8 cellular contexts compared by ENCODE assay signal in the genomic region with DNA sequence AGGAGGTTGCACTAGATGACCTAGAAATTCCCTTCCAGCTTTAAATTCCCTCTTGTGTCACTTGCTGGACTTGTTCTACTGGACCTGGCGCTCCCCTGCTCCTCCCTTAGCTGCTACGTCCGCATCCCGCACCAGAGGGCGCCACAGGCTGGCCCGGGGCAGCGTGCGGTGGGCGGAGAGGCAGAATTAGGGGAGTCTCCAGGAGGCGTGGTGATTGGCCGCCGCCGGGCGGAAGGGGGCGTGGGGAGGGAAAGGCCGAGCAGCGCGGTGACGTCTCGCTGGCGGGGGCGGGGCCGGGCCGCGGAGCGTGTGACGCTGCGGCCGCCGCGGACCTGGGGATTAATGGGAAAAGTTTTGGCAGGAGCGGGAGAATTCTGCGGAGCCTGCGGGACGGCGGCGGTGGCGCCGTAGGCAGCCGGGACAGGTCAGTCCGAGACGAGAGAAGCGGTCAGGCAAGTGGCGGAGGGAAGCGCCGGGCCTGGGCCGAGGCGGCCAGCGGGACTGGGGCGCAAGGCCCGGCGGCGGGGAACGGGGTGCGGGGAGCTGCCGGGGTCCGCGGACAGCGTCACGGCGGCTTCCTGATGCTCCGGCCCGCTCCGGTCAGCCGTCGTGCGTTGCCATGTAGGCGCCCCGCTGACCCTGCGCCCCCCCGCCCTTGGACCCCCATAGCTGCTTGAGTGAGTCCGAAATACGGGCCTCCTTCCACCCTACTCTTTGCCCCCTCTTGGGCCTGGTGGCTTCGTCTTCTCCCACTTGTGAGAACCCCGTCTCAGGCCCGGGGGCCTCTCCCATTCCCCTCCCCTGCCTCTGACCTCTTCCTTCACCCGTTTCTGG. TPM values are rescaled to one million over a fixed set of nuclear protein-coding genes. Genes with fewer than 3 reads are reported as not detected.
DNase-seq lines count a peak whose midpoint lies in the region; ATAC-seq and TF ChIP-seq lines count a peak whose summit lies in the region.

PPARD (plus strand) TSS at position 301 of the 834 bp plus-strand sequence. CDS start 68,530 bp downstream, outside the sequence.

- H3K9ac ChIP-seq in SK-N-MC (ENCODE audit: insufficient read length): peak within 1 kb of the TSS; percentile 73

- DNase-seq in GM10248 (ENCODE audit: extremely low spot score) (peak; percentile 100), NB4 (ENCODE audit: low read depth) (peak; percentile 95), SK-N-MC (ENCODE audit: low read depth, low spot score) (peak; percentile 59), glomerular endothelial cell (ENCODE audit: extremely low read depth, low read depth, low spot score) (no peak), osteoblast (ENCODE audit: insufficient read length, low spot score, missing footprints) (peak; percentile 100)
- DNase-seq in activated naive CD4-positive, alpha-beta T cell treated with anti-CD3 and anti-CD28 coated beads, Interleukin-2, amount 50 U/mL, for 16 hours: peak; percentile 98

- H3K4me3 ChIP-seq in NB4 (ENCODE audit: low read depth, low read length) (peak within 1 kb of the TSS; percentile 59), SK-N-MC (peak within 1 kb of the TSS; percentile 87), osteoblast (ENCODE audit: insufficient read depth, low read length) (peak within 1 kb of the TSS; percentile 98), thymus (ENCODE audit: low read length) (peak within 1 kb of the TSS; percentile 78)

- peak within 1 kb of the TSS; percentile 96 for H3K4me2 ChIP-seq in osteoblast (ENCODE audit: insufficient read depth, low read length)

- peaks cover 41% of the 10 kb centered on the region for H4K20me1 ChIP-seq in osteoblast (ENCODE audit: insufficient read depth, low read length)

- no peak for TF ChIP-seq POLR2A in NB4 (IDR thresholded peaks at IDR 0.05; ENCODE audit: extremely low read depth, insufficient read length)

- H3K27me3 ChIP-seq in osteoblast (ENCODE audit: insufficient read depth, low read length): no peaks in the 10 kb centered on the region
- H3K27me3 ChIP-seq in thymus (ENCODE audit: control insufficient read depth, insufficient read depth): no peaks in the 10 kb centered on the region

- H3K4me1 ChIP-seq in osteoblast (ENCODE audit: insufficient read depth, low read length) (peaks cover 17% of the 10 kb centered on the region), thymus (ENCODE audit: control insufficient read depth, insufficient read depth, low read length) (peaks cover 13% of the 10 kb centered on the region)

- H3K36me3 ChIP-seq in SK-N-MC (ENCODE audit: insufficient read depth, low read length): no peaks in the 10 kb centered on the region
- H3K36me3 ChIP-seq in osteoblast (ENCODE audit: insufficient read depth, low read length): peaks cover 24% of the 10 kb centered on the region
- H3K36me3 ChIP-seq in thymus (ENCODE audit: control insufficient read depth, insufficient read depth): no peaks in the 10 kb centered on the region

- H3K27ac ChIP-seq in SK-N-MC (no peak within 1 kb of the TSS), osteoblast (ENCODE audit: low read depth, low read length) (peak within 1 kb of the TSS; percentile 98), thymus (ENCODE audit: low read depth) (peak within 1 kb of the TSS; percentile 77)

- POLR2A ChIA-PET in GM10248 (lab: Yijun Ruan, JAX): interaction anchor here (1.4 kb wide), 1 partner anchor 126 kb away, joined by 3 read pairs; the partner anchor contains the start of gene RPL10A

- ATAC-seq in HG02571 (IDR thresholded peaks at IDR 0.05; ENCODE audit: unreplicated experiment): peak; percentile 91

- TF ChIP-seq CTCF in GM10248 (IDR thresholded peaks at IDR 0.05; ENCODE audit: control extremely low read depth, extremely low read depth, low read depth, missing control alignments) (peak; percentile 98), NB4 (IDR thresholded peaks at IDR 0.05; ENCODE audit: low read depth, low read length) (peak; percentile 91), osteoblast (IDR thresholded peaks at IDR 0.05; ENCODE audit: extremely low read depth, low read depth, low read length) (peak; percentile 94)

- H3K9me3 ChIP-seq in SK-N-MC (ENCODE audit: low read depth, low read length) (no peaks in the 10 kb centered on the region), osteoblast (ENCODE audit: low read depth, low read length) (no peaks in the 10 kb centered on the region), thymus (ENCODE audit: control insufficient read depth) (no peaks in the 10 kb centered on the region)

- peaks cover 50% of the 10 kb centered on the region for H3K79me2 ChIP-seq in osteoblast (ENCODE audit: insufficient read depth, low read length)

- under 1% methylated on average over 77 of the region's 77 CpGs for WGBS in thymus

- CTCF ChIA-PET in GM10248 (lab: Yijun Ruan, JAX): interaction anchor here (0.6 to 10.2 kb wide), 41 partner anchors 10 to 301 kb away, joined by 3 to 213 read pairs (median 4); partner anchors contain the start of genes DEF6, FANCE and RPL10A

- peak within 1 kb of the TSS; percentile 53 for H2AFZ ChIP-seq in osteoblast (ENCODE audit: low read length)

RNA-seq across cellular contexts. Expression of gene PPARD, which starts in this region (rescaled TPM):
- total RNA-seq in glomerular endothelial cell: 8.2 and 12.6 TPM in 2 replicates
- 12.3 and 13.3 TPM in 2 replicates for total RNA-seq in osteoblast
- 15.8 TPM for polyA plus RNA-seq in thymus
